In the genomic region with DNA sequence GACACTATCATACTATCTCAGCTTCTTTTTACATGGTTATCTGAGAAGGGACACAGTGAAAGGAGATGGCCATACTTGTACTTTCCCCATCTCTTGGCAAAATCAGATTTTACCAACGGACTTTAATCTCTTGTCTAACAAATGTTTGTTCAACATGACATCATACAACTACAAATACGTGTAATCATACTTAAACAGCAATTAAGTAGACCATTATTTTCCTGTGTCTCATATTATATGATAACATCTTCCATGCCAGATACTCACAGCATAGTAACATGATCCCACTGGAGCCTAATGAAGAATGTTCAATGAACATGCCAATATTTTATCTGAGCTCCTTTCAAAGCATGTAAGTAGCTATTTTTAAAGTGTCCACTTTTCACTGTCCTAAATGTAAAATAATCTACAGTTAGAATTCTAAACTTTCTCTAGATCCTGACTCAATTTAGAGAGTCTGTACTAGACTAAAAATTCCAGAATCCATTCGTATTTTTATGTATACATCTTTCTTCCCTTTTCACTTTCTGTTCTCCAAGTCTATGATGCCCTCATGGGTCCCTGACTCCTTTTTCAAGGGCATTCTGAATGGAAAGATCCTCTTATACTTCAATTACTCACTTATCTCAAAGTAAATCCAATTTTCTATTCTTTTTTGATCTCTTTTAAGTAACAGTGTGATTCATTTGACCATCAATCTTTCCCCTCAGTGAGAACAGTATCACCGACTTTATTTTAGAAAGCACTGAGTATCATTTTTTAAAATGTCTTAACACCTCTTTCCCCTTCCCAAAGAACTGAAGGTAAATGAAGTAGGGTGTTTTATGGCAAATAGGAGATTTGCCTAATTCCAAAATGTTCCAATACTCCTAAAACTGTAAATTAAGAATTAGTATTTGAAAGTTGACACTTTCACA, we compare ENCODE assay signal across 1 cellular context.
TF ChIP-seq lines count a peak whose summit lies in the region.

No MANE protein-coding gene starts in this region.

TF ChIP-seq in HepG2, 621 proteins besides CTCF, POLR2A, EP300 and RAD21 (continued from another document and continues in another):
- TF ChIP-seq ARID5B (CRISPR knock-in tag; IDR thresholded peaks at IDR 0.05) (peak; percentile 70; the same call in 1 of the 2 replicates), NAIF1 (CRISPR knock-in tag; IDR thresholded peaks at IDR 0.05; ENCODE audit: borderline replicate concordance) (no peak), GFI1 (CRISPR knock-in tag; IDR thresholded peaks at IDR 0.05; ENCODE audit: borderline replicate concordance) (peak; percentile 77; the same call in 1 of the 2 replicates), KAT2B (IDR thresholded peaks at IDR 0.05; ENCODE audit: borderline replicate concordance, low read depth, low read length) (no peak), PBX2 (CRISPR knock-in tag; IDR thresholded peaks at IDR 0.05) (no peak), TCF7L2 (IDR thresholded peaks at IDR 0.05; ENCODE audit: low read depth, low read length) (no peak), POLR2G (IDR thresholded peaks at IDR 0.05; ENCODE audit: low read depth, low read length) (no peak), HNF4G (IDR thresholded peaks at IDR 0.05; ENCODE audit: borderline replicate concordance, low read depth, low read length) (peak; percentile 52; the same call in 1 of the 2 replicates), HNF4G (CRISPR knock-in tag; IDR thresholded peaks at IDR 0.05; ENCODE audit: borderline replicate concordance, low read depth) (no peak), PHB2 (IDR thresholded peaks at IDR 0.05; ENCODE audit: partially characterized antibody) (no peak), FOXA3 (CRISPR knock-in tag; IDR thresholded peaks at IDR 0.05) (peak; percentile 69), JUND (CRISPR knock-in tag; IDR thresholded peaks at IDR 0.05) (peak; percentile 78), RFXANK (CRISPR knock-in tag; IDR thresholded peaks at IDR 0.05) (no peak), PTBP1 (IDR thresholded peaks at IDR 0.05; ENCODE audit: low read depth, low read length, poor library complexity, severe bottlenecking) (no peak), JUN (CRISPR knock-in tag; IDR thresholded peaks at IDR 0.05) (0 out of 2 replicates have a peak, but pooled peaks have one; percentile 61), ZNF703 (CRISPR knock-in tag; IDR thresholded peaks at IDR 0.05; ENCODE audit: borderline replicate concordance) (no peak), ZNF776 (CRISPR knock-in tag; IDR thresholded peaks at IDR 0.05) (no peak), JUNB (CRISPR knock-in tag; IDR thresholded peaks at IDR 0.05; ENCODE audit: borderline replicate concordance) (peak; percentile 65; the same call in 1 of the 2 replicates), CREB1 (IDR thresholded peaks at IDR 0.05) (peak; percentile 75), CREB1 (CRISPR knock-in tag; IDR thresholded peaks at IDR 0.05) (peak; percentile 64), ARID2 (CRISPR knock-in tag; IDR thresholded peaks at IDR 0.05; ENCODE audit: borderline replicate concordance) (0 out of 2 replicates have a peak, but pooled peaks have one; percentile 39), RARA (CRISPR knock-in tag; IDR thresholded peaks at IDR 0.05) (0 out of 2 replicates have a peak, but pooled peaks have one; percentile 23), SALL2 (CRISPR knock-in tag; IDR thresholded peaks at IDR 0.05) (no peak), PAX8 (CRISPR knock-in tag; IDR thresholded peaks at IDR 0.05; ENCODE audit: borderline replicate concordance) (no peak), ZNF543 (CRISPR knock-in tag; IDR thresholded peaks at IDR 0.05) (no peak), SIX1 (CRISPR knock-in tag; IDR thresholded peaks at IDR 0.05; ENCODE audit: borderline replicate concordance) (peak; percentile 83), TFE3 (CRISPR knock-in tag; IDR thresholded peaks at IDR 0.05) (no peak), ARID3A (IDR thresholded peaks at IDR 0.05; ENCODE audit: low read depth, low read length) (peak; percentile 69; the same call in 1 of the 2 replicates), MIXL1 (CRISPR knock-in tag; IDR thresholded peaks at IDR 0.05) (peak; percentile 53; the same call in 1 of the 2 replicates), MED1 (CRISPR knock-in tag; IDR thresholded peaks at IDR 0.05) (peak; percentile 67), SAP130 (CRISPR knock-in tag; IDR thresholded peaks at IDR 0.05; ENCODE audit: low read depth) (no peak; the same call in 1 of the 2 replicates), NCOA2 (CRISPR knock-in tag; IDR thresholded peaks at IDR 0.05) (peak; percentile 36; the same call in 1 of the 2 replicates), ZNF513 (CRISPR knock-in tag; conservative IDR thresholded peaks at IDR 0.05) (no peak), SIX4 (CRISPR knock-in tag; IDR thresholded peaks at IDR 0.05) (peak; percentile 53; the same call in 1 of the 2 replicates), FOXA1 (IDR thresholded peaks at IDR 0.05) (no peak), FOXA1 (CRISPR knock-in tag; IDR thresholded peaks at IDR 0.05) (peak; percentile 38; the same call in 1 of the 2 replicates), SSRP1 (CRISPR knock-in tag; IDR thresholded peaks at IDR 0.05) (no peak), RXRB (CRISPR knock-in tag; IDR thresholded peaks at IDR 0.05; ENCODE audit: borderline replicate concordance) (peak; percentile 53; the same call in 1 of the 2 replicates), ZNF143 (CRISPR knock-in tag; IDR thresholded peaks at IDR 0.05) (no peak), ZNF260 (CRISPR knock-in tag; IDR thresholded peaks at IDR 0.05; ENCODE audit: borderline replicate concordance, low read depth) (no peak), ZNF18 (CRISPR knock-in tag; IDR thresholded peaks at IDR 0.05; ENCODE audit: insufficient replicate concordance) (no peak), PRMT3 (CRISPR knock-in tag; IDR thresholded peaks at IDR 0.05; ENCODE audit: borderline replicate concordance, low read depth) (no peak)
- TF ChIP-seq, protein P1, sequence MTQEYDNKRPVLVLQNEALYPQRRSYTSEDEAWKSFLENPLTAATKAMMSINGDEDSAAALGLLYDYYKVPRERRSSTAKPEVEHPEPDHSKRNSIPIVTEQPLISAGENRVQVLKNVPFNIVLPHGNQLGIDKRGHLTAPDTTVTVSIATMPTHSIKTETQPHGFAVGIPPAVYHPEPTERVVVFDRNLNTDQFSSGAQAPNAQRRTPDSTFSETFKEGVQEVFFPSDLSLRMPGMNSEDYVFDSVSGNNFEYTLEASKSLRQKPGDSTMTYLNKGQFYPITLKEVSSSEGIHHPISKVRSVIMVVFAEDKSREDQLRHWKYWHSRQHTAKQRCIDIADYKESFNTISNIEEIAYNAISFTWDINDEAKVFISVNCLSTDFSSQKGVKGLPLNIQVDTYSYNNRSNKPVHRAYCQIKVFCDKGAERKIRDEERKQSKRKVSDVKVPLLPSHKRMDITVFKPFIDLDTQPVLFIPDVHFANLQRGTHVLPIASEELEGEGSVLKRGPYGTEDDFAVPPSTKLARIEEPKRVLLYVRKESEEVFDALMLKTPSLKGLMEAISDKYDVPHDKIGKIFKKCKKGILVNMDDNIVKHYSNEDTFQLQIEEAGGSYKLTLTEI (CRISPR knock-in tag; conservative IDR thresholded peaks at IDR 0.05): no peak
- TF ChIP-seq, protein P2, sequence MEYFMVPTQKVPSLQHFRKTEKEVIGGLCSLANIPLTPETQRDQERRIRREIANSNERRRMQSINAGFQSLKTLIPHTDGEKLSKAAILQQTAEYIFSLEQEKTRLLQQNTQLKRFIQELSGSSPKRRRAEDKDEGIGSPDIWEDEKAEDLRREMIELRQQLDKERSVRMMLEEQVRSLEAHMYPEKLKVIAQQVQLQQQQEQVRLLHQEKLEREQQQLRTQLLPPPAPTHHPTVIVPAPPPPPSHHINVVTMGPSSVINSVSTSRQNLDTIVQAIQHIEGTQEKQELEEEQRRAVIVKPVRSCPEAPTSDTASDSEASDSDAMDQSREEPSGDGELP (IDR thresholded peaks at IDR 0.05; ENCODE audit: borderline replicate concordance, low read depth): no peak
- TF ChIP-seq, protein P3, sequence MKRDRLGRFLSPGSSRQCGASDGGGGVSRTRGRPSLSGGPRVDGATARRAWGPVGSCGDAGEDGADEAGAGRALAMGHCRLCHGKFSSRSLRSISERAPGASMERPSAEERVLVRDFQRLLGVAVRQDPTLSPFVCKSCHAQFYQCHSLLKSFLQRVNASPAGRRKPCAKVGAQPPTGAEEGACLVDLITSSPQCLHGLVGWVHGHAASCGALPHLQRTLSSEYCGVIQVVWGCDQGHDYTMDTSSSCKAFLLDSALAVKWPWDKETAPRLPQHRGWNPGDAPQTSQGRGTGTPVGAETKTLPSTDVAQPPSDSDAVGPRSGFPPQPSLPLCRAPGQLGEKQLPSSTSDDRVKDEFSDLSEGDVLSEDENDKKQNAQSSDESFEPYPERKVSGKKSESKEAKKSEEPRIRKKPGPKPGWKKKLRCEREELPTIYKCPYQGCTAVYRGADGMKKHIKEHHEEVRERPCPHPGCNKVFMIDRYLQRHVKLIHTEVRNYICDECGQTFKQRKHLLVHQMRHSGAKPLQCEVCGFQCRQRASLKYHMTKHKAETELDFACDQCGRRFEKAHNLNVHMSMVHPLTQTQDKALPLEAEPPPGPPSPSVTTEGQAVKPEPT (CRISPR knock-in tag; IDR thresholded peaks at IDR 0.05; ENCODE audit: low read depth): no peak
